In the genomic region with DNA sequence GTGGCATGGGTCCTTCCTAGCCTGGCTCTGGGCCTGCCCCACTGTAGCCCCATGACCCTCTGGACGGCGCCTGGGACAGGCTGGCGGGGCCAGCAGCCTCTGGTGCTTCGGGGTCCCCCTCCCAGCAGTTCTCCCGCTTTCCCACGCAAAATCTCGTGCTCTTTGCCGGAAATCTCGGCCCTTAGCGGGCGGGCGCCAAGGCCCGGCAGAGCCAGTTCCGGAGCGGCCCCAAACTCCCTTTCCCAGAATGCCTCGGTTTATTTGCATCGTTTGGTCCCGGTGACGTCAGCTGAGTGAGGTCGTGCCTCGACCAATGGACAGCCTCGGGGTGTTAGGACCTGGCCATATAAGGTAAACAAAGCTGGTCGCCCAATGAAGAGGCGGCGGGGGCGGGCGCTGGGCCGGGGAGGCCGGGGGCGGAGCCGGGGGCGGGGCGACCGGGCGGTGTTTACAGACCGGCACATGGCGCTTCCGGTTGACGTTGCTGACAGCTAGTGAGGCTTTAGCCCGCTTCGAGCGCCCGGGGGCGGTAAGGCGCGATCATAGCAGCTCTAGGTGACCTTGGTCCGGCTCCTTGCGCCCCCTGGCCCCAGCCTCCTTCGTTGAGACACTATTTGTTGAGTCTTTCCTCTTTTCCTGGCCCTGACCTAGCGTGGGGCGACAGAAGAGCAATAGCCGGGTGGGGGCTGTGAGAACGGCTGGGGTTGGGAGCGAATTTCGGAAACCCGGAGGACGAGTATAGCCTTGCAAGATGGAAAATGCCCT, we compare ENCODE assay signal across 8 cellular contexts.
A peak's percentile ranks its signal among the peaks of the same experiment; 100 is the strongest.
DNase-seq lines count a peak whose midpoint lies in the region; ATAC-seq and TF ChIP-seq lines count a peak whose summit lies in the region.

No MANE protein-coding gene starts in this region.

- peak; percentile 78 for ATAC-seq in GM19023 (IDR thresholded peaks at IDR 0.05; ENCODE audit: unreplicated experiment)
- peak; percentile 75 for ATAC-seq in HG03280 (IDR thresholded peaks at IDR 0.05; ENCODE audit: unreplicated experiment)

- TF ChIP-seq CTCF in AG10803 (conservative IDR thresholded peaks at IDR 0.05; ENCODE audit: low read length) = peak; percentile 37

- H3K4me3 ChIP-seq in AG10803 (ENCODE audit: low read length) = peak overlapping the region; percentile 70

- peak; percentile 100 for DNase-seq in AG10803 (ENCODE audit: low read depth)
- peak; percentile 100 for DNase-seq in NCI-H345 (lab: John Stamatoyannopoulos, UW)
- peak; percentile 99 for DNase-seq in activated CD4-positive, CD25-positive, alpha-beta regulatory T cell treated with anti-CD3 and anti-CD28 coated beads, Interleukin-2, amount 50 U/mL, for 16 hours (ENCODE audit: low read depth, low spot score)
- peak; percentile 100 for DNase-seq in cerebellar cortex (ENCODE audit: low spot score)
- DNase-seq in islet precursor cell = peak; percentile 100
- DNase-seq in stimulated activated CD4-positive, alpha-beta T cell treated with anti-CD3 and anti-CD28 coated beads, Interleukin-12 subunit alpha, Interleukin-12 subunit beta, amount 100 ng/mL, for 48 hours (ENCODE audit: low read depth in 2 of 3, low spot score in 1 of 3) = peak; percentile 98 to 99 (median 99)

Comparison
In these comparisons a context has a peak if more than half of its experiments do, and no peak if none do; other contexts are left out.
1. Peak in every context shown above with its lines: DNase-seq, ATAC-seq and H3K4me3 ChIP-seq.